ENCODE assay signal across 29 cellular contexts in genomic region chr10:86311900-86312299, GRCh38. TPM values are rescaled to one million over a fixed set of nuclear protein-coding genes. Genes with fewer than 3 reads are reported as not detected.
"Had no signal": no experiment of that assay in that cellular context is flagged by ENCODE, and none has a peak within 500 bp of the region (broad histone marks: within the 10 kb centered on the region; RNA-seq: fewer than 3 reads in every experiment).

No MANE protein-coding gene starts in this region.

- H3K27ac ChIP-seq: colonic mucosa, gastrocnemius medialis, left ventricle myocardium inferior, neutrophil, right lobe of liver, skin epidermis, tibial artery, WERI-Rb-1 had no signal

- FAIRE-seq: bronchial epithelial cell, islet of Langerhans had no signal

- H3K9me3 Mint-ChIP-seq: activated CD8-positive, alpha-beta T cell treated with anti-CD3 and anti-CD28 coated beads for 36 hours; activated naive CD4-positive, alpha-beta T cell treated with anti-CD3 and anti-CD28 coated beads, Interleukin-2, amount 50 U/mL, for 72 hours; activated T-cell treated with anti-CD3 and anti-CD28 coated beads, Interleukin-2, amount 50 U/mL, for 4 hours; activated T-helper 17 cell treated with anti-CD3 and anti-CD28 coated beads, Interleukin-2, amount 50 U/mL, for 72 hours; central memory CD8-positive, alpha-beta T cell; mesothelial cell of epicardium; nephron progenitor cell; stimulated activated effector memory CD8-positive, alpha-beta T cell treated with anti-CD3 and anti-CD28 coated beads, Interleukin-12 subunit alpha, Interleukin-12 subunit beta, amount 100 ng/mL, for 72 hours; stimulated activated naive CD8-positive, alpha-beta T cell treated with anti-CD3 and anti-CD28 coated beads, Interleukin-15, Interleukin-2, amounts not matched to agents 100 ng/mL and 50 ng/mL, for 24 hours had no signal

- H3K4me3 Mint-ChIP-seq: activated CD8-positive, alpha-beta T cell treated with anti-CD3 and anti-CD28 coated beads for 36 hours; activated T-cell treated with anti-CD3 and anti-CD28 coated beads, Interleukin-2, amount 50 U/mL, for 4 hours; activated T-helper 17 cell treated with anti-CD3 and anti-CD28 coated beads, Interleukin-2, amount 50 U/mL, for 72 hours; central memory CD8-positive, alpha-beta T cell; mesothelial cell of epicardium; naive B cell; nephron progenitor cell; stimulated activated effector memory CD8-positive, alpha-beta T cell treated with anti-CD3 and anti-CD28 coated beads, Interleukin-12 subunit alpha, Interleukin-12 subunit beta, amount 100 ng/mL, for 72 hours; stimulated activated naive CD8-positive, alpha-beta T cell treated with anti-CD3 and anti-CD28 coated beads, Interleukin-15, Interleukin-2, amounts not matched to agents 100 ng/mL and 50 ng/mL, for 24 hours; T-helper 17 cell had no signal

- H3K4me3 ChIP-seq: colonic mucosa, gastrocnemius medialis, left ventricle myocardium inferior, lung, right lobe of liver, skin epidermis, tibial artery had no signal

- H3K27me3 ChIP-seq: colonic mucosa, gastrocnemius medialis, neutrophil, right lobe of liver, tibial artery had no signal

- H3K27ac Mint-ChIP-seq: activated CD8-positive, alpha-beta T cell treated with anti-CD3 and anti-CD28 coated beads for 36 hours; activated naive CD4-positive, alpha-beta T cell treated with anti-CD3 and anti-CD28 coated beads, Interleukin-2, amount 50 U/mL, for 72 hours; activated T-helper 17 cell treated with anti-CD3 and anti-CD28 coated beads, Interleukin-2, amount 50 U/mL, for 72 hours; mesothelial cell of epicardium; naive B cell; progenitor cell of endocrine pancreas; stimulated activated effector memory CD8-positive, alpha-beta T cell treated with anti-CD3 and anti-CD28 coated beads, Interleukin-12 subunit alpha, Interleukin-12 subunit beta, amount 100 ng/mL, for 72 hours; stimulated activated naive CD8-positive, alpha-beta T cell treated with anti-CD3 and anti-CD28 coated beads, Interleukin-15, Interleukin-2, amounts not matched to agents 100 ng/mL and 50 ng/mL, for 24 hours; T-helper 17 cell had no signal

- H3K9me3 ChIP-seq: colonic mucosa, gastrocnemius medialis, left ventricle myocardium inferior, neutrophil, right lobe of liver, tibial artery had no signal

- H3K36me3 ChIP-seq: colonic mucosa, gastrocnemius medialis, left ventricle myocardium inferior, neutrophil, right lobe of liver, tibial artery, WERI-Rb-1 had no signal

- DNase-seq: activated CD4-positive, alpha-beta T cell treated with anti-CD3 and anti-CD28 coated beads, Interleukin-2, amount 50 U/mL, for 1 hour; activated CD4-positive, CD25-positive, alpha-beta regulatory T cell treated with anti-CD3 and anti-CD28 coated beads, Interleukin-2, amount 50 U/mL, for 72 hours; activated CD8-positive, alpha-beta T cell treated with anti-CD3 and anti-CD28 coated beads for 36 hours; activated naive CD4-positive, alpha-beta T cell; activated T-cell treated with anti-CD3 and anti-CD28 coated beads, Interleukin-2, amount 50 U/mL, for 4 hours; colonic mucosa; effector CD8-positive, alpha-beta T cell; gastrocnemius medialis; left ventricle myocardium inferior; naive B cell; nephron progenitor cell; stimulated activated CD4-positive, alpha-beta T cell treated with anti-CD3 and anti-CD28 coated beads, Interleukin-4, amount 100 ng/mL, for 24 hours; T-helper 17 cell; T1000; WERI-Rb-1 had no signal

- H3K4me1 Mint-ChIP-seq: activated T-helper 17 cell treated with anti-CD3 and anti-CD28 coated beads, Interleukin-2, amount 50 U/mL, for 72 hours; central memory CD8-positive, alpha-beta T cell; mesothelial cell of epicardium; naive B cell; stimulated activated effector memory CD8-positive, alpha-beta T cell treated with anti-CD3 and anti-CD28 coated beads, Interleukin-12 subunit alpha, Interleukin-12 subunit beta, amount 100 ng/mL, for 72 hours; T-helper 17 cell had no signal

- H3K4me1 ChIP-seq: colonic mucosa, gastrocnemius medialis, left ventricle myocardium inferior, right lobe of liver, tibial artery had no signal

- H3K36me3 Mint-ChIP-seq: activated naive CD4-positive, alpha-beta T cell treated with anti-CD3 and anti-CD28 coated beads, Interleukin-2, amount 50 U/mL, for 72 hours; mesothelial cell of epicardium; naive B cell; stimulated activated effector memory CD8-positive, alpha-beta T cell treated with anti-CD3 and anti-CD28 coated beads, Interleukin-12 subunit alpha, Interleukin-12 subunit beta, amount 100 ng/mL, for 72 hours had no signal

- ATAC-seq: activated CD8-positive, alpha-beta T cell treated with anti-CD3 and anti-CD28 coated beads for 36 hours; activated naive CD4-positive, alpha-beta T cell treated with anti-CD3 and anti-CD28 coated beads, Interleukin-2, amount 50 U/mL, for 72 hours; activated T-cell treated with anti-CD3 and anti-CD28 coated beads, Interleukin-2, amount 50 U/mL, for 4 hours; activated T-helper 17 cell treated with anti-CD3 and anti-CD28 coated beads, Interleukin-2, amount 50 U/mL, for 72 hours; gastrocnemius medialis; right lobe of liver; stimulated activated effector memory CD8-positive, alpha-beta T cell treated with anti-CD3 and anti-CD28 coated beads, Interleukin-12 subunit alpha, Interleukin-12 subunit beta, amount 100 ng/mL, for 72 hours; T-helper 17 cell had no signal

RNA-seq across cellular contexts. Expression of gene GRID1, which starts 54.7 kb away (rescaled TPM):
- total RNA-seq: activated CD8-positive, alpha-beta T cell treated with anti-CD3 and anti-CD28 coated beads for 36 hours; activated naive CD4-positive, alpha-beta T cell treated with anti-CD3 and anti-CD28 coated beads, Interleukin-2, amount 50 U/mL, for 72 hours; activated T-cell treated with anti-CD3 and anti-CD28 coated beads, Interleukin-2, amount 50 U/mL, for 4 hours; activated T-helper 17 cell treated with anti-CD3 and anti-CD28 coated beads, Interleukin-2, amount 50 U/mL, for 72 hours; T-helper 17 cell had no signal
